In the genomic region with DNA sequence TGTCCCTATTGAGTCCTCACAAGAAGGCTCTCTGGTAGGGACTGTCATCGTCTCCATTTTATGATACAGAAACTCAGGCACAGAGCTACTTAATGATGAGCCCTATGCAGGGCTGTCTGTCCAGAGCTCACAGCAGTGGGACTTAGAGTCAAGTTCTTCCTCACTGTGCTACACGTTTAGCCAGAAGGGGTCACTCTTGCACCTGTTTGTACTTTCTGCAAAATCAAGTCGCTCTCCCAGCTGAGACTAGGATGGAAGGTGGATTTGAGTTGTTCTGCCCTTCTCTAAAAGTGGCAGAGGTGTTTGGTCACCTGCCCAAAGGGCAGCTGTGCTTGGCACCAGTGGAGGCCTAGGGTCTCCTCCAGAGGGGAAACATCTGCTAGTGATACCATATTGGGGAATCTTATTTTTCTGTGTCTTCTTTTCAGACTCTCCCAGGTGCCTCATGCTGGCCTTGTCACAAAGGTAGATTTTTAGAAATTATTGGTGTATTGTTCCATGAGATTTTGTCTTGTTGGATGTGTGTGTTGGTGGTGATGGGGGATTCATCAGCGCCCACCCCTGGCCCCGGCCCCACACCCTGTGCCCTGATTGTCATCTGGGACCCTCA, we compare ENCODE assay signal across 8 cellular contexts.
DNase-seq lines count a peak whose midpoint lies in the region; ATAC-seq and TF ChIP-seq lines count a peak whose summit lies in the region.
"Had no signal": no experiment of that assay in that cellular context is flagged by ENCODE, and none has a peak within 500 bp of the region (broad histone marks: within the 10 kb centered on the region; RNA-seq: fewer than 3 reads in every experiment).

No MANE protein-coding gene starts in this region.

- peaks cover 8% of the 10 kb centered on the region for H3K4me1 ChIP-seq in RWPE2 (ENCODE audit: insufficient read depth, poor library complexity, severe bottlenecking)
- no peaks in the 10 kb centered on the region for H3K4me1 ChIP-seq in cardiac muscle cell (ENCODE audit: low read depth)

- no peaks in the 10 kb centered on the region for H3K27me3 ChIP-seq in RWPE2 (ENCODE audit: insufficient read depth, poor library complexity, severe bottlenecking)
- H3K27me3 ChIP-seq in cardiac muscle cell = no peaks in the 10 kb centered on the region

- H3K9me3 Mint-ChIP-seq in activated naive CD8-positive, alpha-beta T cell treated with anti-CD3 and anti-CD28 coated beads for 36 hours = no peaks in the 10 kb centered on the region
- H3K9me3 Mint-ChIP-seq: dendritic cell treated with granulocyte-macrophage colony-stimulating factor and Interleukin-4, amounts not matched to agents 40 ng/mL and 50 ng/mL, for 4 days had no signal

- peaks cover 21% of the 10 kb centered on the region for H3K36me3 Mint-ChIP-seq in activated naive CD8-positive, alpha-beta T cell treated with anti-CD3 and anti-CD28 coated beads for 36 hours

- H3K36me3 ChIP-seq in RWPE2 (ENCODE audit: low read depth) (no peaks in the 10 kb centered on the region), cardiac muscle cell (no peaks in the 10 kb centered on the region)

- H3K4me3 ChIP-seq in Jurkat, Clone E6-1 (ENCODE audit: low read length) = no peak overlapping the region
- H3K4me3 ChIP-seq in RWPE2 (ENCODE audit: severe bottlenecking) (no peak overlapping the region), cardiac muscle cell (no peak overlapping the region)

- H3K4me3 Mint-ChIP-seq in activated naive CD8-positive, alpha-beta T cell treated with anti-CD3 and anti-CD28 coated beads for 36 hours = no peak overlapping the region
- H3K4me3 Mint-ChIP-seq: dendritic cell treated with granulocyte-macrophage colony-stimulating factor and Interleukin-4, amounts not matched to agents 40 ng/mL and 50 ng/mL, for 4 days had no signal

- DNase-seq in GM04504 (ENCODE audit: low read depth) (peak; percentile 57), RWPE2 (ENCODE audit: low spot score) (no peak), cardiac muscle cell (ENCODE audit: low read depth in 1 of 2, low spot score in 1 of 2) (peak; percentile 85 to 94), renal cortical epithelial cell (ENCODE audit: low read depth) (peak; percentile 91)
- DNase-seq in Jurkat, Clone E6-1 (ENCODE audit: low read depth, low spot score) = peak; percentile 65
- peak; percentile 27 for DNase-seq in activated naive CD8-positive, alpha-beta T cell treated with anti-CD3 and anti-CD28 coated beads for 36 hours

- H3K27ac ChIP-seq in RWPE2 (ENCODE audit: poor library complexity, severe bottlenecking) (no peak overlapping the region), cardiac muscle cell (no peak overlapping the region)

- no peak overlapping the region for H3K27ac Mint-ChIP-seq in activated naive CD8-positive, alpha-beta T cell treated with anti-CD3 and anti-CD28 coated beads for 36 hours
- H3K27ac Mint-ChIP-seq: dendritic cell treated with granulocyte-macrophage colony-stimulating factor and Interleukin-4, amounts not matched to agents 40 ng/mL and 50 ng/mL, for 4 days had no signal

- H3K4me1 Mint-ChIP-seq in activated naive CD8-positive, alpha-beta T cell treated with anti-CD3 and anti-CD28 coated beads for 36 hours = peaks cover 6% of the 10 kb centered on the region

- ATAC-seq in RWPE2 (ENCODE audit: low read depth) (peak; percentile 45), GM19452 (IDR thresholded peaks at IDR 0.05; ENCODE audit: unreplicated experiment) (no peak)

- TF ChIP-seq CTCF in RWPE2 (IDR thresholded peaks at IDR 0.05; ENCODE audit: poor library complexity, severe bottlenecking) (peak; percentile 91), cardiac muscle cell (IDR thresholded peaks at IDR 0.05; ENCODE audit: low read depth, low read length) (peak; percentile 85)

- H3K9me3 ChIP-seq in RWPE2 (ENCODE audit: severe bottlenecking) (no peaks in the 10 kb centered on the region), cardiac muscle cell (ENCODE audit: low read depth) (no peaks in the 10 kb centered on the region)

- H3K27me3 Mint-ChIP-seq in activated naive CD8-positive, alpha-beta T cell treated with anti-CD3 and anti-CD28 coated beads for 36 hours = no peaks in the 10 kb centered on the region
- H3K27me3 Mint-ChIP-seq: dendritic cell treated with granulocyte-macrophage colony-stimulating factor and Interleukin-4, amounts not matched to agents 40 ng/mL and 50 ng/mL, for 4 days had no signal
